ENCODE assay signal across 9 cellular contexts in the genomic region with DNA sequence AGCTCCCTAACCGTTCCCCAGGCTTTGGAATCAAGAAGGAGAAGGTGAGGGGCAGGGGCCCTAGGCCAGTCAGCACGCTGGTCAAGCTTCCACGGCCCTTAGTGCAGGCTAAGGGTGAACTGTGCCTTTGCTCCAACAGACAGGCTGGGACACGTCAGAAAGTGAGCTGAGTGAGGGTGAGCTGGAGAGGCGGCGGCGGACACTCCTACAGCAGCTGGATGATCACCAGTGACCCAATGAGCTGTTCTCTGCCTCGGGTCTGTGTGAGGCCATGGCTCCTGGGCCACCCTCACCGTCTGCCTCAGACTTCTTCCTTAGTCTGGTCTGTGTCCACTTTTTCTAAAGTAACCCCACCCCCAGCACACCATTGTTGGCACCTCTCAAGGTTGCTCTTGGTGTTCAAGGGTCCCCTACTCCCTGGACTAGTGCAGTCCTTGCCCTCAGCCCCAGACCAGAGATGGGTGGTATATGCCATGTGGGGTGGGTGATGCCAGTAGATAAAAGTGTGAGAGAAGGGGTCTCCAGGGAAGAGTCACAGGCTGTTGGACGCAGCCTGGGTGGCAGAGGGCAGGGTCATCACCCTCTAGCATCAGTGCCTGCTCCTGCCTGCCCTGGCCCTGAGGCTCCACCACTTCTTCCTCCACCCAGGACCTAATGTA. TPM values are rescaled to one million over a fixed set of nuclear protein-coding genes. Genes with fewer than 3 reads are reported as not detected.
DNase-seq lines count a peak whose midpoint lies in the region; ATAC-seq, FAIRE-seq and TF ChIP-seq lines count a peak whose summit lies in the region.
"Had no signal": no experiment of that assay in that cellular context is flagged by ENCODE, and none has a peak within 500 bp of the region (broad histone marks: within the 10 kb centered on the region; RNA-seq: fewer than 3 reads in every experiment).

No MANE protein-coding gene starts in this region.

- H3K27ac ChIP-seq in substantia nigra (ENCODE audit: low read depth, low read length, poor library complexity, severe bottlenecking), result peak overlapping the region; percentile 51

- H3K36me3 Mint-ChIP-seq in activated CD4-positive, alpha-beta T cell treated with anti-CD3 and anti-CD28 coated beads for 36 hours (ENCODE audit: low read depth), result peaks cover 18% of the 10 kb centered on the region
- peaks cover 11% of the 10 kb centered on the region for H3K36me3 Mint-ChIP-seq in activated naive CD8-positive, alpha-beta T cell treated with anti-CD3 and anti-CD28 coated beads for 36 hours

- H3K27ac Mint-ChIP-seq in activated CD4-positive, alpha-beta T cell treated with anti-CD3 and anti-CD28 coated beads for 36 hours, result peak overlapping the region; percentile 78
- H3K27ac Mint-ChIP-seq in activated naive CD8-positive, alpha-beta T cell treated with anti-CD3 and anti-CD28 coated beads for 36 hours, result peak overlapping the region; percentile 22

- FAIRE-seq in frontal cortex (lab: Jason Lieb, UNC), result no peak

- intact Hi-C loops in activated CD4-positive, alpha-beta T cell treated with anti-CD3 and anti-CD28 coated beads for 36 hours (cut with DNase I, micrococcal nuclease), result loop anchor here (1.0 to 2.0 kb wide), 5 partner anchors 18 to 195 kb away; a partner anchor contains a TSS
- intact Hi-C loops in left ventricle myocardium superior (cut with micrococcal nuclease), result loop anchor here (5.0 kb wide), 1 partner anchor 63 kb away; a partner anchor contains a TSS

- no peak for ATAC-seq in activated CD4-positive, alpha-beta T cell treated with anti-CD3 and anti-CD28 coated beads for 36 hours
- ATAC-seq in left ventricle myocardium superior, result peak; percentile 18

- no peaks in the 10 kb centered on the region for H3K27me3 Mint-ChIP-seq in activated CD4-positive, alpha-beta T cell treated with anti-CD3 and anti-CD28 coated beads for 36 hours
- H3K27me3 Mint-ChIP-seq in activated naive CD8-positive, alpha-beta T cell treated with anti-CD3 and anti-CD28 coated beads for 36 hours, result no peaks in the 10 kb centered on the region
- H3K27me3 Mint-ChIP-seq: progenitor cell of endocrine pancreas had no signal

- no peak for DNase-seq in activated CD4-positive, alpha-beta T cell treated with anti-CD3 and anti-CD28 coated beads for 36 hours
- DNase-seq in activated CD4-positive, alpha-beta T cell treated with anti-CD3 and anti-CD28 coated beads for 48 hours, result no peak
- no peak for DNase-seq in activated naive CD8-positive, alpha-beta T cell treated with anti-CD3 and anti-CD28 coated beads for 36 hours
- no peak for DNase-seq in left ventricle myocardium superior
- no peak for DNase-seq in substantia nigra (lab: John Stamatoyannopoulos, UW)
- DNase-seq in OCI-M1 (lab: John Stamatoyannopoulos, UW), result no peak
- DNase-seq in HEK293T (ENCODE audit: extremely low spot score), result no peak
- no peak for DNase-seq in frontal cortex (ENCODE audit: low spot score in 2 of 2)

- peaks cover 21% of the 10 kb centered on the region for H3K4me1 Mint-ChIP-seq in activated CD4-positive, alpha-beta T cell treated with anti-CD3 and anti-CD28 coated beads for 36 hours
- peaks cover 26% of the 10 kb centered on the region for H3K4me1 Mint-ChIP-seq in activated naive CD8-positive, alpha-beta T cell treated with anti-CD3 and anti-CD28 coated beads for 36 hours

- no peaks in the 10 kb centered on the region for H3K9me3 Mint-ChIP-seq in activated CD4-positive, alpha-beta T cell treated with anti-CD3 and anti-CD28 coated beads for 36 hours (ENCODE audit: low read depth)
- H3K9me3 Mint-ChIP-seq in activated naive CD8-positive, alpha-beta T cell treated with anti-CD3 and anti-CD28 coated beads for 36 hours, result no peaks in the 10 kb centered on the region

- POLR2A ChIA-PET in activated CD4-positive, alpha-beta T cell treated with anti-CD3 and anti-CD28 coated beads for 36 hours (lab: Charles Lee), result no interaction called here
- POLR2A ChIA-PET in HEK293T (lab: Yijun Ruan, JAX), result interaction anchor here (3.4 kb wide), 1 partner anchor 97 kb away, joined by 14 read pairs; a partner anchor contains a TSS

- H3K4me3 Mint-ChIP-seq in activated CD4-positive, alpha-beta T cell treated with anti-CD3 and anti-CD28 coated beads for 36 hours, result no peak overlapping the region
- no peak overlapping the region for H3K4me3 Mint-ChIP-seq in activated naive CD8-positive, alpha-beta T cell treated with anti-CD3 and anti-CD28 coated beads for 36 hours

- CTCF ChIA-PET in activated CD4-positive, alpha-beta T cell treated with anti-CD3 and anti-CD28 coated beads for 36 hours (lab: Charles Lee), result interaction anchor here (0.7 to 21.5 kb wide), 15 partner anchors 10 to 133 kb away, joined by 3 to 332 read pairs (median 4); a partner anchor contains a TSS
- CTCF ChIA-PET in HEK293T (lab: Yijun Ruan, JAX), result interaction anchor here (0.6 to 1.1 kb wide), 4 partner anchors 21 to 75 kb away, joined by 3 to 4 read pairs (median 3); no protein-coding TSS in a partner anchor

TF ChIP-seq in HEK293T, 16 proteins besides CTCF, POLR2A, EP300 and RAD21:
- no peak for TF ChIP-seq ARNT (IDR thresholded peaks at IDR 0.05)
- TF ChIP-seq, protein P1, sequence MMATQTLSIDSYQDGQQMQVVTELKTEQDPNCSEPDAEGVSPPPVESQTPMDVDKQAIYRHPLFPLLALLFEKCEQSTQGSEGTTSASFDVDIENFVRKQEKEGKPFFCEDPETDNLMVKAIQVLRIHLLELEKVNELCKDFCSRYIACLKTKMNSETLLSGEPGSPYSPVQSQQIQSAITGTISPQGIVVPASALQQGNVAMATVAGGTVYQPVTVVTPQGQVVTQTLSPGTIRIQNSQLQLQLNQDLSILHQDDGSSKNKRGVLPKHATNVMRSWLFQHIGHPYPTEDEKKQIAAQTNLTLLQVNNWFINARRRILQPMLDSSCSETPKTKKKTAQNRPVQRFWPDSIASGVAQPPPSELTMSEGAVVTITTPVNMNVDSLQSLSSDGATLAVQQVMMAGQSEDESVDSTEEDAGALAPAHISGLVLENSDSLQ (IDR thresholded peaks at IDR 0.05), result no peak
- no peak for TF ChIP-seq SUZ12 (IDR thresholded peaks at IDR 0.05)
- TF ChIP-seq NFRKB (IDR thresholded peaks at IDR 0.05), result no peak
- no peak for TF ChIP-seq FOXK2 (IDR thresholded peaks at IDR 0.05)
- no peak for TF ChIP-seq SP1 (IDR thresholded peaks at IDR 0.05)
- TF ChIP-seq CTBP1 (IDR thresholded peaks at IDR 0.05; ENCODE audit: borderline replicate concordance), result no peak
- TF ChIP-seq FOXM1 (IDR thresholded peaks at IDR 0.05; ENCODE audit: borderline replicate concordance), result no peak
- no peak for TF ChIP-seq ZNF384 (IDR thresholded peaks at IDR 0.05)
- no peak for TF ChIP-seq LEF1 (IDR thresholded peaks at IDR 0.05; ENCODE audit: borderline replicate concordance)
- TF ChIP-seq TARDBP (IDR thresholded peaks at IDR 0.05), result no peak
- no peak for TF ChIP-seq L3MBTL2 (conservative IDR thresholded peaks at IDR 0.05)
- no peak for TF ChIP-seq FOXA1 (IDR thresholded peaks at IDR 0.05)
- TF ChIP-seq BHLHE40 (IDR thresholded peaks at IDR 0.05; ENCODE audit: borderline replicate concordance), result no peak
- TF ChIP-seq HDGF (IDR thresholded peaks at IDR 0.05; ENCODE audit: borderline replicate concordance), result no peak

RNA-seq across cellular contexts. Expression of a gene that starts 20.7 kb away (rescaled TPM):
- 1 to 10 TPM; 6.9 to 8.1 TPM for total RNA-seq in activated CD4-positive, alpha-beta T cell treated with anti-CD3 and anti-CD28 coated beads for 36 hours
- total RNA-seq in activated naive CD8-positive, alpha-beta T cell treated with anti-CD3 and anti-CD28 coated beads for 36 hours, result 1 to 10 TPM; 8.1 to 8.5 TPM
- total RNA-seq in left ventricle myocardium superior, result 21.1 TPM
- total RNA-seq in frontal cortex, result 19.2 TPM

RNA-seq across cellular contexts. Expression of a gene that starts 38.7 kb away (rescaled TPM):
- total RNA-seq in activated CD4-positive, alpha-beta T cell treated with anti-CD3 and anti-CD28 coated beads for 36 hours, result under 1 TPM; 0.05 to 0.07 TPM
- total RNA-seq in activated naive CD8-positive, alpha-beta T cell treated with anti-CD3 and anti-CD28 coated beads for 36 hours, result under 1 TPM; 0.14 to 0.41 TPM
- total RNA-seq in left ventricle myocardium superior (0.47 TPM), frontal cortex (0.41 TPM)
